ENCODE assay signal across 10 cellular contexts in the genomic region with DNA sequence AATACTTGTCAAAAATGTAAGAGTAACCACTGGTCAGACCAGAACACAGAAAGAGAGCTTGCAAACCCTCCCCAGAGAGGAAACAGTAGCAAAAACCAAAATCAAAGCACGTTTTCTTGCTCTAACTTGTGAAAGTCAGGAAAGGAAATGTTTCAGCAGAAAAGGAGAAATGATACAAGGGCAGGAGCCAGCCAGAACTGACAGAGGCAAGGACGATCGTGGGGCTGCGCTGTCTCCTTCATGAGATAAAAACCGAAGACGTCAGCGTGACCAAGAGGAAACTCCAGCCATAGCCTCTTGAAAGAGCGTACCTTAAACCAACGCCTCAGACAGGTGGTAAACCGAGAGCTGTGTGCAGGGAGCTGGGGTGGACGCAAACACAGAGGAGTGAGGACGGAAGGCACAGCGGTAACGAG. TPM values are rescaled to one million over a fixed set of nuclear protein-coding genes. Genes with fewer than 3 reads are reported as not detected.
A peak's percentile ranks its signal among the peaks of the same experiment; 100 is the strongest.
DNase-seq lines count a peak whose midpoint lies in the region; ATAC-seq and FAIRE-seq lines count a peak whose summit lies in the region.
"Had no signal": no experiment of that assay in that cellular context is flagged by ENCODE, and none has a peak within 500 bp of the region (broad histone marks: within the 10 kb centered on the region; RNA-seq: fewer than 3 reads in every experiment).

No MANE protein-coding gene starts in this region.

- H2BK12ac ChIP-seq in mesenchymal stem cell (ENCODE audit: low read length in 2 of 2): no peak overlapping the region

- intact Hi-C loops in sciatic nerve (cut with DNase I): no loop called here

- H3K4me1 ChIP-seq in BLaER1 treated with 17β-estradiol and CSF1 and Interleukin-3, amounts not matched to agents 10 nM and 100 nM: peaks cover 49 to 97% (median 83%) of the 10 kb centered on the region in 10 experiments
- H3K4me1 ChIP-seq in mesenchymal stem cell (ENCODE audit: control insufficient read depth, insufficient read depth, low read depth, low read length): peaks cover 7% of the 10 kb centered on the region

- H3K36me3 ChIP-seq in BLaER1 treated with 17β-estradiol and CSF1 and Interleukin-3, amounts not matched to agents 10 nM and 100 nM: peaks cover 0 to 11% (median 0%) of the 10 kb centered on the region in 11 experiments; a peak in 4 of 22 replicates
- H3K36me3 ChIP-seq in mesenchymal stem cell (ENCODE audit: control insufficient read depth in 1 of 2, insufficient read depth in 2 of 2, low read depth in 1 of 2, low read length in 2 of 2): peaks cover 40 to 76% of the 10 kb centered on the region in 2 experiments

- H4K20me1 ChIP-seq in BLaER1 treated with 17β-estradiol and CSF1 and Interleukin-3, amounts not matched to agents 10 nM and 100 nM: peaks cover 0 to 38% (median 7%) of the 10 kb centered on the region in 11 experiments; a peak in 9 of 22 replicates

- peaks cover 0 to 22% (median 0%) of the 10 kb centered on the region in 11 experiments; a peak in 7 of 22 replicates for H3K27me3 ChIP-seq in BLaER1 treated with 17β-estradiol and CSF1 and Interleukin-3, amounts not matched to agents 10 nM and 100 nM
- no peaks in the 10 kb centered on the region for H3K27me3 ChIP-seq in mesenchymal stem cell (ENCODE audit: control insufficient read depth in 1 of 2, insufficient read depth in 1 of 2, low read length in 2 of 2)

- no peak overlapping the region for H3K4ac ChIP-seq in mesenchymal stem cell (ENCODE audit: low read depth in 1 of 2, low read length in 2 of 2)

- H4K91ac ChIP-seq in mesenchymal stem cell (ENCODE audit: low read length): no peak overlapping the region

- no peak overlapping the region for H3K23ac ChIP-seq in mesenchymal stem cell (ENCODE audit: low read length in 2 of 2)

- no peak overlapping the region for H3K18ac ChIP-seq in mesenchymal stem cell (ENCODE audit: low read depth in 1 of 2, low read length in 2 of 2)

- no peak overlapping the region for H2BK120ac ChIP-seq in mesenchymal stem cell (ENCODE audit: low read depth, low read length)

- no peak overlapping the region for H3K14ac ChIP-seq in mesenchymal stem cell (ENCODE audit: low read length in 2 of 2)

- peak overlapping the region; percentile 75 to 99 (median 92) for H3K4me2 ChIP-seq in BLaER1 treated with 17β-estradiol and CSF1 and Interleukin-3, amounts not matched to agents 10 nM and 100 nM
- H3K4me2 ChIP-seq in mesenchymal stem cell (ENCODE audit: low read length, poor library complexity, severe bottlenecking): no peak overlapping the region

- H2BK15ac ChIP-seq in mesenchymal stem cell (ENCODE audit: low read depth, poor library complexity, severe bottlenecking): no peak overlapping the region

- ATAC-seq in HG02938 (IDR thresholded peaks at IDR 0.05; ENCODE audit: unreplicated experiment) (peak; percentile 77), sciatic nerve (no peak)
- ATAC-seq: activated T-cell treated with anti-CD3 and anti-CD28 coated beads, Interleukin-2, amount 50 U/mL, for 4 hours had no signal

- H3K9me3 ChIP-seq in BLaER1 treated with 17β-estradiol and CSF1 and Interleukin-3, amounts not matched to agents 10 nM and 100 nM (replicated peaks in 1 of 11): peaks cover 0 to 7% (median 5%) of the 10 kb centered on the region in 11 experiments; a peak in 15 of 22 replicates
- H3K9me3 ChIP-seq in mesenchymal stem cell (ENCODE audit: control insufficient read depth, low read length): peaks cover 4% of the 10 kb centered on the region

- H2AFZ ChIP-seq in mesenchymal stem cell (ENCODE audit: low read depth, low read length): no peak overlapping the region

- DNase-seq in GM19239 (ENCODE audit: insufficient read length, low spot score) (peak; percentile 77), NOMO-1 treated with dmso at 0.1 percent for 144 hours (lab: John Stamatoyannopoulos, UW; ENCODE audit: unreplicated experiment) (peak; percentile 68), mesenchymal stem cell (no peak), sciatic nerve (ENCODE audit: low spot score) (no peak), A172 (ENCODE audit: low spot score) (no peak), DMS53 (lab: John Stamatoyannopoulos, UW) (no peak)
- DNase-seq: activated T-cell treated with anti-CD3 and anti-CD28 coated beads, Interleukin-2, amount 50 U/mL, for 4 hours; mammary epithelial cell had no signal

- whole genome bisulfite sequencing in mesenchymal stem cell: 92% methylated on average over 13 of the region's 14 CpGs

- FAIRE-seq in GM19239 (lab: Jason Lieb, UNC): peak; percentile 97

- H3K9ac ChIP-seq in BLaER1 treated with 17β-estradiol and CSF1 and Interleukin-3, amounts not matched to agents 10 nM and 100 nM: peak overlapping the region; percentile 26 to 80 (median 69); a peak in 21 of 22 replicates
- H3K9ac ChIP-seq in mesenchymal stem cell (ENCODE audit: low read length): no peak overlapping the region

- H3K79me1 ChIP-seq in mesenchymal stem cell (replicated peaks; ENCODE audit: low read length, poor library complexity, severe bottlenecking): peaks cover 38% of the 10 kb centered on the region

- no peak overlapping the region for H4K8ac ChIP-seq in mesenchymal stem cell (ENCODE audit: low read length)

- H3K4me3 ChIP-seq in BLaER1 treated with 17β-estradiol and CSF1 and Interleukin-3, amounts not matched to agents 10 nM and 100 nM: peak overlapping the region; percentile 17 to 62 (median 50); a peak in 18 of 20 replicates
- H3K4me3 ChIP-seq in mesenchymal stem cell (ENCODE audit: insufficient read depth in 1 of 2, low read depth in 1 of 2, low read length in 2 of 2): no peak overlapping the region

- peak overlapping the region in 10 of 11 experiments; percentile 36 to 88 (median 80); a peak in 20 of 22 replicates for H3K27ac ChIP-seq in BLaER1 treated with 17β-estradiol and CSF1 and Interleukin-3, amounts not matched to agents 10 nM and 100 nM
- no peak overlapping the region for H3K27ac ChIP-seq in mesenchymal stem cell (ENCODE audit: low read length, poor library complexity, severe bottlenecking)

- no peak overlapping the region for H2BK5ac ChIP-seq in mesenchymal stem cell (ENCODE audit: low read depth, low read length, poor library complexity, severe bottlenecking)

- no peak overlapping the region for H2AK5ac ChIP-seq in mesenchymal stem cell (ENCODE audit: low read length, severe bottlenecking)

RNA-seq across cellular contexts. Expression of gene LAMA5, which starts 27.5 kb away (rescaled TPM):
- polyA plus RNA-seq in mesenchymal stem cell (2013, experiment 1 of 2): 70.0 TPM
- 65.1 TPM for polyA plus RNA-seq in mesenchymal stem cell (2013, experiment 2 of 2)
- total RNA-seq in sciatic nerve: 232 TPM
- total RNA-seq in A172 (2014; rRNA removed; shearing (Covaris generic)): 63.8 and 81.2 TPM in 2 replicates

RNA-seq across cellular contexts. Expression of gene ADRM1, which starts 36.9 kb away (rescaled TPM):
- polyA plus RNA-seq in mesenchymal stem cell (2013, experiment 1 of 2): 99.6 TPM
- 97.9 TPM for polyA plus RNA-seq in mesenchymal stem cell (2013, experiment 2 of 2)
- total RNA-seq in sciatic nerve: 47.5 TPM
- 329 and 402 TPM in 2 replicates for total RNA-seq in A172 (2014; rRNA removed; shearing (Covaris generic))

RNA-seq across cellular contexts. Expression of gene RPS21, which starts 47.2 kb away (rescaled TPM):
- polyA plus RNA-seq in mesenchymal stem cell (2013, experiment 1 of 2): 2,383 TPM
- 2,319 TPM for polyA plus RNA-seq in mesenchymal stem cell (2013, experiment 2 of 2)
- 986 TPM for total RNA-seq in sciatic nerve
- total RNA-seq in A172 (2014; rRNA removed; shearing (Covaris generic)): 2,286 and 2,536 TPM in 2 replicates

Comparison
In these comparisons a context has a peak if more than half of its experiments do, and no peak if none do; other contexts are left out.
1. H3K4me3 ChIP-seq: peak in BLaER1 treated with 17β-estradiol and CSF1 and Interleukin-3, amounts not matched to agents 10 nM and 100 nM (10 of 10); none in mesenchymal stem cell (0 of 2).
2. DNase-seq: peak in GM19239 (single experiment) and NOMO-1 treated with dmso at 0.1 percent for 144 hours (single experiment); none in mesenchymal stem cell (single experiment), sciatic nerve (single experiment), A172 (single experiment) and DMS53 (single experiment).